In genomic region chr14:54784657-54785056, GRCh38 we compare ENCODE assay signal across 27 cellular contexts.
A peak's percentile ranks its signal among the peaks of the same experiment; 100 is the strongest.
DNase-seq lines count a peak whose midpoint lies in the region; ATAC-seq and TF ChIP-seq lines count a peak whose summit lies in the region.
"Had no signal": no experiment of that assay in that cellular context is flagged by ENCODE, and none has a peak within 500 bp of the region (broad histone marks: within the 10 kb centered on the region; RNA-seq: fewer than 3 reads in every experiment).

No MANE protein-coding gene starts in this region.

- H3K4me3 ChIP-seq in thoracic aorta = peak overlapping the region; percentile 26
- H3K4me3 ChIP-seq: left lung, SJCRH30, spleen, transverse colon had no signal

- peaks cover 34% of the 10 kb centered on the region for H3K36me3 ChIP-seq in thoracic aorta
- H3K36me3 ChIP-seq: SJCRH30, transverse colon had no signal

- peak; percentile 47 for DNase-seq in NCI-H1694 treated with DMSO at 0.1 percent for 48 hours (lab: John Stamatoyannopoulos, UW)
- no peak for DNase-seq in NCI-H1694 (lab: John Stamatoyannopoulos, UW)
- DNase-seq in Right ventricle myocardium superior = peak; percentile 79
- peak; percentile 52 for DNase-seq in medulla oblongata (ENCODE audit: extremely low spot score)
- peak; percentile 52 for DNase-seq in thoracic aorta (ENCODE audit: low spot score)
- no peak for DNase-seq in endothelial cell (ENCODE audit: low spot score)
- DNase-seq in globus pallidus (ENCODE audit: low spot score) = no peak
- DNase-seq: activated CD4-positive, alpha-beta T cell treated with anti-CD3 and anti-CD28 coated beads for 4 hours; activated naive CD4-positive, alpha-beta T cell treated with anti-CD3 and anti-CD28 coated beads, Interleukin-2, amount 50 U/mL, for 16 hours; COR-L47; DND-41; endodermal cell; glutamatergic neuron; HFFc6; left lung; NCI-H1092; SJCRH30; spleen; stimulated activated CD4-positive, alpha-beta T cell treated with anti-CD3 and anti-CD28 coated beads, Interleukin-4, amount 100 ng/mL, for 24 hours; T-helper 17 cell; transverse colon had no signal

- peak overlapping the region; percentile 87 to 92 for H3K27ac ChIP-seq in thoracic aorta
- H3K27ac ChIP-seq: 22Rv1, left lung, SJCRH30, spleen, transverse colon had no signal

- H3K9me3 Mint-ChIP-seq in endothelial cell (ENCODE audit: unreplicated experiment) = no peaks in the 10 kb centered on the region
- H3K9me3 Mint-ChIP-seq: activated T-helper 1 cell treated with anti-CD3 and anti-CD28 coated beads, Interleukin-12 subunit alpha, Interleukin-12 subunit beta, Interleukin-2, Interleukin-4 antibody, amounts not matched to agents 30 ng/mL and 10 ng/mL and 1 ng/mL, durations not matched to agents 14 hours and 24 hours and 36 hours; endodermal cell; HFFc6; neural crest cell; stimulated activated naive CD8-positive, alpha-beta T cell treated with anti-CD3 and anti-CD28 coated beads, Interleukin-15, Interleukin-2, amounts not matched to agents 100 ng/mL and 50 ng/mL, for 24 hours had no signal

- H3K4me1 ChIP-seq in thoracic aorta (ENCODE audit: control insufficient read depth in 1 of 2, low read depth in 2 of 2) = peaks cover 15 to 45% of the 10 kb centered on the region in 2 donors
- H3K4me1 ChIP-seq: SJCRH30 had no signal

- H3K9me3 ChIP-seq in thoracic aorta = no peaks in the 10 kb centered on the region
- H3K9me3 ChIP-seq: left lung, SJCRH30, spleen, transverse colon had no signal

- intact Hi-C loops in Right ventricle myocardium superior (cut with DNase I) = no loop called here

- ATAC-seq in Right ventricle myocardium superior (ENCODE audit: poor library complexity) (peak; percentile 87), thoracic aorta (ENCODE audit: insufficient number of reproducible peaks, low FRiP score, low read depth) (no peak), HG03439 (IDR thresholded peaks at IDR 0.05; ENCODE audit: unreplicated experiment) (no peak)
- ATAC-seq: left lung, T-helper 17 cell had no signal

- H3K36me3 Mint-ChIP-seq in endothelial cell (ENCODE audit: low read depth, unreplicated experiment) = peaks cover 3% of the 10 kb centered on the region

- H3K27me3 ChIP-seq in thoracic aorta (replicated peaks; ENCODE audit: insufficient read depth) = no peaks in the 10 kb centered on the region
- H3K27me3 ChIP-seq: left lung, SJCRH30, spleen, transverse colon had no signal

- no peaks in the 10 kb centered on the region for H3K4me1 Mint-ChIP-seq in endothelial cell (ENCODE audit: unreplicated experiment)
- H3K4me1 Mint-ChIP-seq: endodermal cell had no signal

- H3K27me3 Mint-ChIP-seq in endothelial cell (ENCODE audit: unreplicated experiment) = peaks cover 9% of the 10 kb centered on the region
- H3K27me3 Mint-ChIP-seq: B cell, T-helper 17 cell had no signal

- no peak overlapping the region for H3K27ac Mint-ChIP-seq in endothelial cell (ENCODE audit: unreplicated experiment)
- H3K27ac Mint-ChIP-seq: activated T-helper 1 cell treated with anti-CD3 and anti-CD28 coated beads, Interleukin-12 subunit alpha, Interleukin-12 subunit beta, Interleukin-2, Interleukin-4 antibody, amounts not matched to agents 30 ng/mL and 10 ng/mL and 1 ng/mL, durations not matched to agents 14 hours and 24 hours and 36 hours; B cell; endodermal cell; stimulated activated naive CD8-positive, alpha-beta T cell treated with anti-CD3 and anti-CD28 coated beads, Interleukin-15, Interleukin-2, amounts not matched to agents 100 ng/mL and 50 ng/mL, for 24 hours; T-helper 17 cell had no signal

- H3K4me3 Mint-ChIP-seq in endothelial cell (ENCODE audit: unreplicated experiment) = no peak overlapping the region
- H3K4me3 Mint-ChIP-seq: activated T-helper 1 cell treated with anti-CD3 and anti-CD28 coated beads, Interleukin-12 subunit alpha, Interleukin-12 subunit beta, Interleukin-2, Interleukin-4 antibody, amounts not matched to agents 30 ng/mL and 10 ng/mL and 1 ng/mL, durations not matched to agents 14 hours and 24 hours and 36 hours; B cell; endodermal cell; HFFc6; neural crest cell; stimulated activated naive CD8-positive, alpha-beta T cell treated with anti-CD3 and anti-CD28 coated beads, Interleukin-15, Interleukin-2, amounts not matched to agents 100 ng/mL and 50 ng/mL, for 24 hours; T-helper 17 cell had no signal

- TF ChIP-seq CTCF in thoracic aorta (IDR thresholded peaks at IDR 0.05) (no peak), endothelial cell (IDR thresholded peaks at IDR 0.05; ENCODE audit: unreplicated experiment) (no peak)

Comparison
In these comparisons a context has a peak if more than half of its experiments do, and no peak if none do; other contexts are left out.
1. DNase-seq: peak in NCI-H1694 treated with DMSO at 0.1 percent for 48 hours (single experiment), Right ventricle myocardium superior (single experiment), medulla oblongata (single experiment) and thoracic aorta (single experiment); none in NCI-H1694 (single experiment), endothelial cell (single experiment) and globus pallidus (single experiment).